Comparison of ENCODE assay signal across 10 cellular contexts in the genomic region with DNA sequence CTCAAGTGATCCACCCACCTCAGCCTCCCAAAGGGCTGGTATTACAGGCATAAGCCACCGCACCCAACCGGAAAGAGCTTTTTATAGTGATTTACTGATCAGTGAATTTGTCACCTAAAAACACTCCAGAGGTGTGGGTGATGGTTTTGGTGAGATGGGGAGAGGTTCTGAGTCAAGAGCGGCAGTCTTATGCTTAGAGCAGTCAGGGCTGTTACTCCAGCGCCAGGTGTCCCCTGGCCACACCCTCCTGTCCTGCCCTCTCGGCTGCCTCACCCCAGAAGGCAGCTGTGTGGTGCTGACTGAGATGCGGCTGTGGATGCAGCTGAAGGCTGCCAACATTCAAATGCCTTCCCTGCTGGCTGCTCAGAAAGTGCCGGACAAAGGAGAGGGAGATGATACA.
DNase-seq lines count a peak whose midpoint lies in the region; ATAC-seq, FAIRE-seq and TF ChIP-seq lines count a peak whose summit lies in the region.
"Had no signal": no experiment of that assay in that cellular context is flagged by ENCODE, and none has a peak within 500 bp of the region (broad histone marks: within the 10 kb centered on the region; RNA-seq: fewer than 3 reads in every experiment).

No MANE protein-coding gene starts in this region.

- peak; percentile 12 for DNase-seq in activated CD4-positive, alpha-beta T cell treated with anti-CD3 and anti-CD28 coated beads for 48 hours
- no peak for DNase-seq in activated CD4-positive, alpha-beta T cell treated with anti-CD3 and anti-CD28 coated beads, Interleukin-2, amount 10 ng/mL, durations not matched to agents 7 days and 5 days
- peak; percentile 26 for DNase-seq in NCI-H187 treated with DMSO at 0.1 percent for 48 hours (lab: John Stamatoyannopoulos, UW)
- peak; percentile 33 for DNase-seq in SK-N-DZ (ENCODE audit: low spot score)
- DNase-seq in small intestine: peak; percentile 87
- DNase-seq in activated naive CD8-positive, alpha-beta T cell treated with anti-CD3 and anti-CD28 coated beads, Interleukin-2, amount 50 U/mL, for 24 hours: no peak
- no peak for DNase-seq in activated CD4-positive, alpha-beta memory T cell treated with anti-CD3 and anti-CD28 coated beads for 36 hours
- no peak for DNase-seq in kidney
- DNase-seq: GOT3, islet precursor cell had no signal

- no peaks in the 10 kb centered on the region for H3K36me3 Mint-ChIP-seq in activated CD4-positive, alpha-beta T cell treated with anti-CD3 and anti-CD28 coated beads, Interleukin-2, amount 10 ng/mL, durations not matched to agents 7 days and 5 days (ENCODE audit: low read depth)
- no peaks in the 10 kb centered on the region for H3K36me3 Mint-ChIP-seq in activated naive CD8-positive, alpha-beta T cell treated with anti-CD3 and anti-CD28 coated beads, Interleukin-2, amount 50 U/mL, for 24 hours (ENCODE audit: low read depth)
- no peaks in the 10 kb centered on the region for H3K36me3 Mint-ChIP-seq in activated CD4-positive, alpha-beta memory T cell treated with anti-CD3 and anti-CD28 coated beads for 36 hours

- CTCF ChIA-PET in activated CD4-positive, alpha-beta T cell treated with anti-CD3 and anti-CD28 coated beads, Interleukin-2, amount 10 ng/mL, durations not matched to agents 7 days and 5 days (lab: Charles Lee): no interaction called here
- CTCF ChIA-PET in activated CD4-positive, alpha-beta memory T cell treated with anti-CD3 and anti-CD28 coated beads for 36 hours (lab: Charles Lee): no interaction called here

- H3K4me3 Mint-ChIP-seq in activated CD4-positive, alpha-beta T cell treated with anti-CD3 and anti-CD28 coated beads, Interleukin-2, amount 10 ng/mL, durations not matched to agents 7 days and 5 days: no peak overlapping the region
- no peak overlapping the region for H3K4me3 Mint-ChIP-seq in activated naive CD8-positive, alpha-beta T cell treated with anti-CD3 and anti-CD28 coated beads, Interleukin-2, amount 50 U/mL, for 24 hours
- no peak overlapping the region for H3K4me3 Mint-ChIP-seq in activated CD4-positive, alpha-beta memory T cell treated with anti-CD3 and anti-CD28 coated beads for 36 hours

- no peak for ATAC-seq in activated naive CD8-positive, alpha-beta T cell treated with anti-CD3 and anti-CD28 coated beads, Interleukin-2, amount 50 U/mL, for 24 hours

- 10 to 46% (median 30%) methylated on average over 7 of the region's 7 CpGs for WGBS in small intestine, 3 donors

- H3K4me1 ChIP-seq in small intestine (ENCODE audit: control insufficient read depth in 2 of 2, insufficient read depth in 1 of 2, low read depth in 1 of 2, low read length in 1 of 2) (peaks cover 4 to 9% of the 10 kb centered on the region in 2 donors), kidney (ENCODE audit: control insufficient read depth in 1 of 2, insufficient read depth in 1 of 2, low read depth in 1 of 2, low read length in 2 of 2) (peaks cover 0 to 3% of the 10 kb centered on the region in 2 donors)

- TF ChIP-seq CTCF in kidney (IDR thresholded peaks at IDR 0.05; ENCODE audit: borderline replicate concordance, extremely low read depth, insufficient read depth): no peak

- no peaks in the 10 kb centered on the region for H3K9me3 Mint-ChIP-seq in activated CD4-positive, alpha-beta T cell treated with anti-CD3 and anti-CD28 coated beads, Interleukin-2, amount 10 ng/mL, durations not matched to agents 7 days and 5 days
- no peaks in the 10 kb centered on the region for H3K9me3 Mint-ChIP-seq in activated naive CD8-positive, alpha-beta T cell treated with anti-CD3 and anti-CD28 coated beads, Interleukin-2, amount 50 U/mL, for 24 hours
- H3K9me3 Mint-ChIP-seq in activated CD4-positive, alpha-beta memory T cell treated with anti-CD3 and anti-CD28 coated beads for 36 hours: no peaks in the 10 kb centered on the region

- no peak overlapping the region for H3K27ac ChIP-seq in small intestine (ENCODE audit: low read depth in 1 of 2, low read length in 1 of 2)
- H3K27ac ChIP-seq in kidney (ENCODE audit: low read depth in 2 of 2, low read length in 2 of 2): no peak overlapping the region

- FAIRE-seq in small intestine (lab: Jason Lieb, UNC): no peak
- FAIRE-seq in kidney (lab: Jason Lieb, UNC): no peak

- peaks cover 2% of the 10 kb centered on the region for H3K4me1 Mint-ChIP-seq in activated CD4-positive, alpha-beta T cell treated with anti-CD3 and anti-CD28 coated beads, Interleukin-2, amount 10 ng/mL, durations not matched to agents 7 days and 5 days
- no peaks in the 10 kb centered on the region for H3K4me1 Mint-ChIP-seq in activated naive CD8-positive, alpha-beta T cell treated with anti-CD3 and anti-CD28 coated beads, Interleukin-2, amount 50 U/mL, for 24 hours
- no peaks in the 10 kb centered on the region for H3K4me1 Mint-ChIP-seq in activated CD4-positive, alpha-beta memory T cell treated with anti-CD3 and anti-CD28 coated beads for 36 hours (ENCODE audit: low read depth)

- no peaks in the 10 kb centered on the region for H3K9me3 ChIP-seq in small intestine (ENCODE audit: control insufficient read depth, low read depth)
- H3K9me3 ChIP-seq in kidney (ENCODE audit: control insufficient read depth in 1 of 2, low read length in 2 of 2): no peaks in the 10 kb centered on the region

- no peak overlapping the region for H3K27ac Mint-ChIP-seq in activated CD4-positive, alpha-beta T cell treated with anti-CD3 and anti-CD28 coated beads, Interleukin-2, amount 10 ng/mL, durations not matched to agents 7 days and 5 days
- no peak overlapping the region for H3K27ac Mint-ChIP-seq in activated naive CD8-positive, alpha-beta T cell treated with anti-CD3 and anti-CD28 coated beads, Interleukin-2, amount 50 U/mL, for 24 hours
- H3K27ac Mint-ChIP-seq in activated CD4-positive, alpha-beta memory T cell treated with anti-CD3 and anti-CD28 coated beads for 36 hours: no peak overlapping the region

- peaks cover 4% of the 10 kb centered on the region for H3K27me3 Mint-ChIP-seq in activated CD4-positive, alpha-beta T cell treated with anti-CD3 and anti-CD28 coated beads, Interleukin-2, amount 10 ng/mL, durations not matched to agents 7 days and 5 days
- H3K27me3 Mint-ChIP-seq in activated naive CD8-positive, alpha-beta T cell treated with anti-CD3 and anti-CD28 coated beads, Interleukin-2, amount 50 U/mL, for 24 hours: peaks cover 9% of the 10 kb centered on the region
- no peaks in the 10 kb centered on the region for H3K27me3 Mint-ChIP-seq in activated CD4-positive, alpha-beta memory T cell treated with anti-CD3 and anti-CD28 coated beads for 36 hours

- H3K9ac ChIP-seq in kidney (ENCODE audit: low read length in 2 of 2): no peak overlapping the region

- no peaks in the 10 kb centered on the region for H3K36me3 ChIP-seq in small intestine (ENCODE audit: control insufficient read depth in 2 of 2, insufficient read depth in 2 of 2, low read length in 2 of 2)
- H3K36me3 ChIP-seq in kidney (ENCODE audit: control insufficient read depth in 1 of 2, insufficient read depth in 2 of 2, low read length in 2 of 2): no peaks in the 10 kb centered on the region

- H3K4me3 ChIP-seq in small intestine (ENCODE audit: low read depth in 1 of 2, low read length in 2 of 2): no peak overlapping the region
- H3K4me3 ChIP-seq in kidney (ENCODE audit: low read length in 2 of 2): no peak overlapping the region

- H3K27me3 ChIP-seq in small intestine (ENCODE audit: control insufficient read depth in 2 of 2, insufficient read depth in 2 of 2, low read length in 2 of 2): no peaks in the 10 kb centered on the region

- intact Hi-C loops in activated CD4-positive, alpha-beta memory T cell treated with anti-CD3 and anti-CD28 coated beads for 36 hours (cut with micrococcal nuclease): no loop called here
- intact Hi-C loops in kidney (cut with DNase I): no loop called here

- POLR2A ChIA-PET in activated CD4-positive, alpha-beta T cell treated with anti-CD3 and anti-CD28 coated beads, Interleukin-2, amount 10 ng/mL, durations not matched to agents 7 days and 5 days (lab: Charles Lee): no interaction called here
- POLR2A ChIA-PET in activated CD4-positive, alpha-beta memory T cell treated with anti-CD3 and anti-CD28 coated beads for 36 hours (lab: Charles Lee): no interaction called here

Comparison
In these comparisons a context has a peak if more than half of its experiments do, and no peak if none do; other contexts are left out.
1. DNase-seq: peak in activated CD4-positive, alpha-beta T cell treated with anti-CD3 and anti-CD28 coated beads for 48 hours (single experiment), NCI-H187 treated with DMSO at 0.1 percent for 48 hours (single experiment), SK-N-DZ (single experiment) and small intestine (single experiment); none in activated CD4-positive, alpha-beta T cell treated with anti-CD3 and anti-CD28 coated beads, Interleukin-2, amount 10 ng/mL, durations not matched to agents 7 days and 5 days (single experiment), activated naive CD8-positive, alpha-beta T cell treated with anti-CD3 and anti-CD28 coated beads, Interleukin-2, amount 50 U/mL, for 24 hours (single experiment), activated CD4-positive, alpha-beta memory T cell treated with anti-CD3 and anti-CD28 coated beads for 36 hours (single experiment) and kidney (single experiment).